In the genomic region with DNA sequence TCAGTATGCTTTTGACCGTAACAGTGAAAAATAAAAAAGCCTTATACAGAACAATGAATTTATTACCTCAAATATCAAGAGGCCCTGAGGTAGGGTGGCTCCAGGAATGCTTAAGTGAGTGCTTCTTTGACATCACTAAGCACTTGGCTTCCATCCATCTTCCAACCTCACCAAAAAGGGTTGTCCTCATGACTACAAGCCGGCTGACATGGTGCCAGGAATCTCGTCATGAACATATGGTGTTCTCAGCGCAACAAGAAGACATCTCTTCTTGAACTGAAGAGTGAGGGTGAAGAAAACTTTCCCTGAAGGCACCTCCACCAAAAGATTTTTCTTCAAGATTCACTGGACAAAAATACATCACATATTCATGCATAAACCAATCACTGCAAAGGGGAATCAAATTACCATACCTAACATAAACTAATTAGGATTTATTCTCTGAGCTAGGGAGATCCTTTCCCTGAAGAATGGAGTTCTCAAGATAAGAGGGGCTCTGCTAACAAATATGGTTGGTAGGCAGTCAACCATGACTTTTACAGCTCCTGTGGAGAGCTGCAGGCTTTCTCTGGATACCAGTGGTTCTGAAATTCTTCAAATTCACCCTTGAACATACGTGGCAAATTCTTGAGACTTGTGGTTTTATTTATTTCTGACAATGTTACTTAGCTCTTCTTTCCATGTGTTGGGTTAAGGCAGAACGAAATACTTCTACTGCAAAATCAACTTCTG, we compare ENCODE assay signal across 21 cellular contexts. TPM values are rescaled to one million over a fixed set of nuclear protein-coding genes. Genes with fewer than 3 reads are reported as not detected.
A peak's percentile ranks its signal among the peaks of the same experiment; 100 is the strongest.
DNase-seq lines count a peak whose midpoint lies in the region; ATAC-seq and TF ChIP-seq lines count a peak whose summit lies in the region.
"Had no signal": no experiment of that assay in that cellular context is flagged by ENCODE, and none has a peak within 500 bp of the region (broad histone marks: within the 10 kb centered on the region; RNA-seq: fewer than 3 reads in every experiment).

No MANE protein-coding gene starts in this region.

- intact Hi-C loops in Right ventricle myocardium superior (cut with DNase I): no loop called here

- H3K27ac Mint-ChIP-seq in HFFc6: no peak overlapping the region
- H3K27ac Mint-ChIP-seq: stimulated activated naive CD8-positive, alpha-beta T cell treated with anti-CD3 and anti-CD28 coated beads, Interleukin-15, amount 100 ng/mL, for 72 hours had no signal

- H3K4me3 ChIP-seq in AG10803 (ENCODE audit: low read length) (no peak overlapping the region), fibroblast of villous mesenchyme (ENCODE audit: low read depth, low read length) (no peak overlapping the region)
- H3K4me3 ChIP-seq: adrenal gland, esophagus muscularis mucosa, SJSA1 had no signal

- H3K4me3 Mint-ChIP-seq in HFFc6: no peak overlapping the region
- H3K4me3 Mint-ChIP-seq: H9; stimulated activated naive CD8-positive, alpha-beta T cell treated with anti-CD3 and anti-CD28 coated beads, Interleukin-15, amount 100 ng/mL, for 72 hours had no signal

- ATAC-seq in HG03442 (IDR thresholded peaks at IDR 0.05; ENCODE audit: unreplicated experiment) (no peak), Right ventricle myocardium superior (ENCODE audit: poor library complexity) (no peak), GM19324 (IDR thresholded peaks at IDR 0.05; ENCODE audit: low FRiP score, unreplicated experiment) (no peak), GM21723 (IDR thresholded peaks at IDR 0.05; ENCODE audit: unreplicated experiment) (no peak)
- ATAC-seq: stimulated activated naive CD8-positive, alpha-beta T cell treated with anti-CD3 and anti-CD28 coated beads, Interleukin-15, amount 100 ng/mL, for 72 hours had no signal

- no peaks in the 10 kb centered on the region for H3K9me3 Mint-ChIP-seq in HFFc6
- H3K9me3 Mint-ChIP-seq: H9; stimulated activated naive CD8-positive, alpha-beta T cell treated with anti-CD3 and anti-CD28 coated beads, Interleukin-15, amount 100 ng/mL, for 72 hours had no signal

- H3K4me1 Mint-ChIP-seq in HFFc6 (ENCODE audit: low read depth): peaks cover 11% of the 10 kb centered on the region
- H3K4me1 Mint-ChIP-seq: H9; stimulated activated naive CD8-positive, alpha-beta T cell treated with anti-CD3 and anti-CD28 coated beads, Interleukin-15, amount 100 ng/mL, for 72 hours had no signal

- no peaks in the 10 kb centered on the region for H3K36me3 Mint-ChIP-seq in HFFc6 (ENCODE audit: low read depth)

- TF ChIP-seq CTCF in AG10803 (conservative IDR thresholded peaks at IDR 0.05; ENCODE audit: low read length) (no peak), HFFc6 (IDR thresholded peaks at IDR 0.05) (no peak), fibroblast of villous mesenchyme (IDR thresholded peaks at IDR 0.05; ENCODE audit: insufficient read depth, low read depth, low read length) (no peak)

- DNase-seq in AG10803 (ENCODE audit: low read depth) (peak; percentile 73), HFFc6 (peak; percentile 64), SK-MEL-5 (ENCODE audit: low read depth, low spot score) (peak; percentile 74), fibroblast of villous mesenchyme (ENCODE audit: low read depth) (peak; percentile 35), Right ventricle myocardium superior (no peak)
- DNase-seq: activated CD4-positive, alpha-beta T cell treated with anti-CD3 and anti-CD28 coated beads, Interleukin-2, amount 50 U/mL, for 4 hours; adrenal gland; Caco-2; H9; Karpas-422; mesendoderm; NCI-H187; nucleus accumbens; small intestine; stimulated activated naive CD8-positive, alpha-beta T cell treated with anti-CD3 and anti-CD28 coated beads, Interleukin-15, amount 100 ng/mL, for 72 hours had no signal

- in situ Hi-C loops in SK-MEL-5 (cut with HindIII; ENCODE audit: low pct_unique_long_range_greater_than_20kb, low sequenced_read_pairs): no loop called here

- peaks cover 31% of the 10 kb centered on the region for H3K27me3 Mint-ChIP-seq in HFFc6 (ENCODE audit: insufficient read depth)

RNA-seq across cellular contexts. Expression of gene AGXT2, which starts 49.5 kb away (rescaled TPM):
- not detected for total RNA-seq in HFFc6 (2021; fragmentation: NEBNext Ultra II Directional; extraction: Animal tissue kit (Norgen Biotek cat#: 25700))
- not detected in 2 replicates for total RNA-seq in SK-MEL-5 (2014; rRNA removed; shearing (Covaris generic))
- polyA plus RNA-seq in SK-MEL-5 (2015; cell fraction: cytosol; rRNA removed): not detected in 2 replicates
- polyA plus RNA-seq in SK-MEL-5 (2015; cell fraction: nucleus; rRNA removed): not detected in 2 replicates
- total RNA-seq in fibroblast of villous mesenchyme: under 0.01 TPM in 1 of 2 replicates, not detected in the other
- total RNA-seq in Right ventricle myocardium superior: not detected
- total RNA-seq: adrenal gland, Caco-2, esophagus muscularis mucosa, H9, SJSA1 had no signal
- polyA plus RNA-seq: AG04450 had no signal
